In genomic region chr14:103123128-103123633, GRCh38 we compare ENCODE assay signal across 9 cellular contexts. TPM values are rescaled to one million over a fixed set of nuclear protein-coding genes. Genes with fewer than 3 reads are reported as not detected.
DNase-seq lines count a peak whose midpoint lies in the region; ATAC-seq and FAIRE-seq lines count a peak whose summit lies in the region.
"Had no signal": no experiment of that assay in that cellular context is flagged by ENCODE, and none has a peak within 500 bp of the region (broad histone marks: within the 10 kb centered on the region; RNA-seq: fewer than 3 reads in every experiment).

TSS of gene TNFAIP2 (plus strand) at chr14:103123461. CDS start at chr14:103126458, 2,997 bp downstream.

- H3K4me1 ChIP-seq in iPS-15b (ENCODE audit: control insufficient read depth, insufficient read depth, low read length) (peaks cover 3% of the 10 kb centered on the region), small intestine (ENCODE audit: control insufficient read depth in 2 of 2, insufficient read depth in 1 of 2, low read depth in 1 of 2, low read length in 1 of 2) (peaks cover 0 to 5% of the 10 kb centered on the region in 2 donors)

- H3K27ac ChIP-seq in adipose tissue (ENCODE audit: low read depth, low read length) (peak within 1 kb of the TSS; percentile 75), small intestine (ENCODE audit: low read depth in 1 of 2, low read length in 1 of 2) (peak within 1 kb of the TSS; percentile 59 to 91)
- H3K27ac ChIP-seq: cardiac muscle cell had no signal

- WGBS in adipose tissue, 3 donors, result 0 to 7% (median 2%) methylated on average over 42 to 61 of the region's 61 CpGs
- WGBS in small intestine, 3 donors, result 0 to 3% (median 1%) methylated on average over 42 to 61 of the region's 61 CpGs

- no peaks in the 10 kb centered on the region for H3K36me3 ChIP-seq in iPS-15b (ENCODE audit: control insufficient read depth, insufficient read depth, low read length)
- H3K36me3 ChIP-seq in small intestine (ENCODE audit: control insufficient read depth in 2 of 2, insufficient read depth in 2 of 2, low read length in 2 of 2), result peaks cover 0 to 2% of the 10 kb centered on the region in 2 donors
- H3K36me3 ChIP-seq: cardiac muscle cell had no signal

- peaks cover 3% of the 10 kb centered on the region for H3K4me1 Mint-ChIP-seq in activated naive CD8-positive, alpha-beta T cell treated with anti-CD3 and anti-CD28 coated beads, Interleukin-2, amount 50 U/mL, for 24 hours
- H3K4me1 Mint-ChIP-seq in activated naive CD8-positive, alpha-beta T cell treated with anti-CD3 and anti-CD28 coated beads for 36 hours, result no peaks in the 10 kb centered on the region

- no peaks in the 10 kb centered on the region for H3K9me3 Mint-ChIP-seq in activated naive CD8-positive, alpha-beta T cell treated with anti-CD3 and anti-CD28 coated beads, Interleukin-2, amount 50 U/mL, for 24 hours
- no peaks in the 10 kb centered on the region for H3K9me3 Mint-ChIP-seq in activated naive CD8-positive, alpha-beta T cell treated with anti-CD3 and anti-CD28 coated beads for 36 hours

- peak within 1 kb of the TSS; percentile 32 for H3K4me3 Mint-ChIP-seq in activated naive CD8-positive, alpha-beta T cell treated with anti-CD3 and anti-CD28 coated beads, Interleukin-2, amount 50 U/mL, for 24 hours
- no peak within 1 kb of the TSS for H3K4me3 Mint-ChIP-seq in activated naive CD8-positive, alpha-beta T cell treated with anti-CD3 and anti-CD28 coated beads for 36 hours

- no peak for DNase-seq in activated naive CD8-positive, alpha-beta T cell treated with anti-CD3 and anti-CD28 coated beads, Interleukin-2, amount 50 U/mL, for 24 hours
- DNase-seq in activated naive CD8-positive, alpha-beta T cell treated with anti-CD3 and anti-CD28 coated beads for 36 hours, result no peak
- no peak for DNase-seq in small intestine
- no peak for DNase-seq in NCI-H226

- H3K27me3 Mint-ChIP-seq in activated naive CD8-positive, alpha-beta T cell treated with anti-CD3 and anti-CD28 coated beads, Interleukin-2, amount 50 U/mL, for 24 hours, result peaks cover 25% of the 10 kb centered on the region
- peaks cover 38% of the 10 kb centered on the region for H3K27me3 Mint-ChIP-seq in activated naive CD8-positive, alpha-beta T cell treated with anti-CD3 and anti-CD28 coated beads for 36 hours

- H3K27ac Mint-ChIP-seq in activated naive CD8-positive, alpha-beta T cell treated with anti-CD3 and anti-CD28 coated beads, Interleukin-2, amount 50 U/mL, for 24 hours, result no peak within 1 kb of the TSS
- H3K27ac Mint-ChIP-seq in activated naive CD8-positive, alpha-beta T cell treated with anti-CD3 and anti-CD28 coated beads for 36 hours, result no peak within 1 kb of the TSS

- peak within 1 kb of the TSS; percentile 60 for H3K9ac ChIP-seq in iPS-15b (ENCODE audit: low read depth, low read length)

- H3K27me3 ChIP-seq in iPS-15b (ENCODE audit: control insufficient read depth, insufficient read depth, low read length) (peaks cover 21% of the 10 kb centered on the region), small intestine (ENCODE audit: control insufficient read depth in 2 of 2, insufficient read depth in 2 of 2, low read length in 2 of 2) (peaks cover 3% of the 10 kb centered on the region in 2 donors)

- H3K36me3 Mint-ChIP-seq in activated naive CD8-positive, alpha-beta T cell treated with anti-CD3 and anti-CD28 coated beads, Interleukin-2, amount 50 U/mL, for 24 hours (ENCODE audit: low read depth), result no peaks in the 10 kb centered on the region
- no peaks in the 10 kb centered on the region for H3K36me3 Mint-ChIP-seq in activated naive CD8-positive, alpha-beta T cell treated with anti-CD3 and anti-CD28 coated beads for 36 hours

- FAIRE-seq in small intestine (lab: Jason Lieb, UNC), result no peak

- H3K9me3 ChIP-seq in iPS-15b (ENCODE audit: control insufficient read depth, insufficient read depth, low read length) (no peaks in the 10 kb centered on the region), small intestine (ENCODE audit: control insufficient read depth, low read depth) (no peaks in the 10 kb centered on the region)

- H3K4me3 ChIP-seq in iPS-15b (ENCODE audit: low read depth, low read length) (peak within 1 kb of the TSS; percentile 46), small intestine (ENCODE audit: low read depth in 1 of 2, low read length in 2 of 2) (peak within 1 kb of the TSS; percentile 39 to 40)
- H3K4me3 ChIP-seq: cardiac muscle cell had no signal

- ATAC-seq in activated naive CD8-positive, alpha-beta T cell treated with anti-CD3 and anti-CD28 coated beads, Interleukin-2, amount 50 U/mL, for 24 hours, result peak; percentile 7
- ATAC-seq in GM18519 (IDR thresholded peaks at IDR 0.05; ENCODE audit: low FRiP score, unreplicated experiment) (no peak), GM19463 (IDR thresholded peaks at IDR 0.05; ENCODE audit: unreplicated experiment) (no peak)

RNA-seq across cellular contexts. Expression of gene TNFAIP2, which starts in this region (rescaled TPM):
- total RNA-seq in activated naive CD8-positive, alpha-beta T cell treated with anti-CD3 and anti-CD28 coated beads for 36 hours, result under 1 TPM; 0.10 to 0.85 TPM
- polyA plus RNA-seq in adipose tissue (100 to 1,000 TPM in 2 of 3 donors, 10 to 100 TPM in 1; 24.6 to 405 (median 266) TPM), small intestine (10 to 100 TPM in 2 of 3 donors, 1 to 10 TPM in 1; 7.2 to 42.9 (median 11.9) TPM)
